ENCODE assay signal across 11 cellular contexts in genomic region chr1:154218545-154218944, GRCh38. TPM values are rescaled to one million over a fixed set of nuclear protein-coding genes. Genes with fewer than 3 reads are reported as not detected.
DNase-seq lines count a peak whose midpoint lies in the region; ATAC-seq, FAIRE-seq and TF ChIP-seq lines count a peak whose summit lies in the region.
"Had no signal": no experiment of that assay in that cellular context is flagged by ENCODE, and none has a peak within 500 bp of the region (broad histone marks: within the 10 kb centered on the region; RNA-seq: fewer than 3 reads in every experiment).

No MANE protein-coding gene starts in this region.

- H4K20me1 ChIP-seq in IMR-90 (ENCODE audit: insufficient read depth, low read length) = peaks cover 22% of the 10 kb centered on the region

- H3K18ac ChIP-seq in IMR-90 (ENCODE audit: low read depth, low read length) = no peak overlapping the region

- H3K9me3 ChIP-seq in IMR-90 (ENCODE audit: control insufficient read depth, insufficient read depth, low read length) (no peaks in the 10 kb centered on the region), breast epithelium (no peaks in the 10 kb centered on the region), muscle layer of duodenum (ENCODE audit: control insufficient read depth in 1 of 2, low read length in 2 of 2) (no peaks in the 10 kb centered on the region)

- H3K27me3 Mint-ChIP-seq in CD14-positive monocyte (ENCODE audit: low read depth in 3 of 3) = peaks cover 0 to 5% (median 3%) of the 10 kb centered on the region in 3 donors

- no peak overlapping the region for H3K14ac ChIP-seq in IMR-90 (replicated peaks; ENCODE audit: low read depth, low read length)

- H3K4me3 ChIP-seq in IMR-90 (ENCODE audit: insufficient read depth, low read depth, low read length) = no peak overlapping the region
- H3K4me3 ChIP-seq in breast epithelium = peak overlapping the region in 2 of 3 donors; percentile 91 to 95
- peak overlapping the region; percentile 74 to 93 for H3K4me3 ChIP-seq in muscle layer of duodenum (ENCODE audit: low read depth in 1 of 2, low read length in 2 of 2)

- no peak overlapping the region for H2AK9ac ChIP-seq in IMR-90 (replicated peaks; ENCODE audit: low read depth, low read length, poor library complexity)

- no peak overlapping the region for H4K5ac ChIP-seq in IMR-90 (ENCODE audit: low read depth, low read length)

- no peaks in the 10 kb centered on the region for H3K27me3 ChIP-seq in IMR-90 (ENCODE audit: control insufficient read depth, insufficient read depth, low read length)
- H3K27me3 ChIP-seq in breast epithelium = no peaks in the 10 kb centered on the region
- no peaks in the 10 kb centered on the region for H3K27me3 ChIP-seq in muscle layer of duodenum (ENCODE audit: low read depth, low read length)

- H3K4me1 ChIP-seq in IMR-90 (ENCODE audit: control insufficient read depth, insufficient read depth, low read length) = peaks cover 6% of the 10 kb centered on the region; the same call in 1 of the 2 replicates
- peaks cover 7 to 20% of the 10 kb centered on the region in 2 donors for H3K4me1 ChIP-seq in breast epithelium
- peaks cover 24 to 42% of the 10 kb centered on the region in 2 donors for H3K4me1 ChIP-seq in muscle layer of duodenum (ENCODE audit: control insufficient read depth in 1 of 2, insufficient read depth in 2 of 2, low read length in 2 of 2)

- peaks cover 17% of the 10 kb centered on the region for H3K36me3 ChIP-seq in IMR-90 (ENCODE audit: control insufficient read depth, insufficient read depth, low read length)
- H3K36me3 ChIP-seq in breast epithelium = no peaks in the 10 kb centered on the region
- H3K36me3 ChIP-seq in muscle layer of duodenum (ENCODE audit: control insufficient read depth in 1 of 2, insufficient read depth in 2 of 2, low read length in 2 of 2) = peaks cover 20 to 26% of the 10 kb centered on the region in 2 donors

- H2BK5ac ChIP-seq in IMR-90 (ENCODE audit: low read depth, low read length, poor library complexity, severe bottlenecking) = no peak overlapping the region

- 0 out of 2 replicates have a peak overlapping the region, but pooled peaks have one; percentile 36 for H2AK5ac ChIP-seq in IMR-90 (ENCODE audit: low read depth, low read length)

- H3K79me1 ChIP-seq in IMR-90 (ENCODE audit: low read depth in 1 of 2, low read length in 2 of 2) = peaks cover 19 to 56% of the 10 kb centered on the region in 2 experiments

- ATAC-seq in IMR-90 (ENCODE audit: low read depth) = no peak

- POLR2A ChIA-PET in IMR-90 (lab: Charles Lee; ENCODE audit: unreplicated experiment) = interaction anchor here (0.5 kb wide), 1 partner anchor 392 kb away, joined by 10 read pairs; no protein-coding TSS in a partner anchor

- peaks cover 32 to 49% of the 10 kb centered on the region in 2 donors for H3K36me3 Mint-ChIP-seq in CD14-positive monocyte

- H3K4me1 Mint-ChIP-seq in CD14-positive monocyte = peaks cover 39% of the 10 kb centered on the region

- H3K9me3 Mint-ChIP-seq in CD14-positive monocyte = no peaks in the 10 kb centered on the region

- H4K8ac ChIP-seq in IMR-90 (ENCODE audit: low read depth in 2 of 2, low read length in 2 of 2) = no peak overlapping the region

- TF ChIP-seq CTCF in CD14-positive monocyte (IDR thresholded peaks at IDR 0.05) (no peak), IMR-90 (conservative IDR thresholded peaks at IDR 0.05; ENCODE audit: low read depth, low read length) (no peak), breast epithelium (IDR thresholded peaks at IDR 0.05) (no peak)

- H3K27ac Mint-ChIP-seq in CD14-positive monocyte = peak overlapping the region in 4 of 7 donors; percentile 50 to 100 (median 90)

- H3K9ac ChIP-seq in IMR-90 (ENCODE audit: low read depth, low read length) = no peak overlapping the region

- peak overlapping the region; percentile 48 for H3K23ac ChIP-seq in IMR-90 (ENCODE audit: low read depth, low read length)

- in situ Hi-C loops in IMR-90 (cut with MboI; ENCODE audit: low sequenced_read_pairs) = no loop called here

- H2BK20ac ChIP-seq in IMR-90 (ENCODE audit: low read depth, low read length) = no peak overlapping the region

- H2AFZ ChIP-seq in IMR-90 (replicated peaks; ENCODE audit: low read length, poor library complexity) = no peak overlapping the region

- no peak overlapping the region for H3K27ac ChIP-seq in IMR-90 (ENCODE audit: insufficient read depth, low read length)
- H3K27ac ChIP-seq in breast epithelium = peak overlapping the region in 1 of 2 donors; percentile 100
- H3K27ac ChIP-seq in muscle layer of duodenum (ENCODE audit: low read length) = peak overlapping the region; percentile 100

- H4K91ac ChIP-seq in IMR-90 (ENCODE audit: insufficient read depth, low read depth, low read length) = no peak overlapping the region

- no TSS peak for BruUV-seq in IMR-90 (replicated peaks; lab: Mats Ljungman, UMichigan)

- DNase-seq in CD14-positive monocyte (ENCODE audit: low spot score) = no peak
- no peak for DNase-seq in IMR-90
- DNase-seq in breast epithelium (ENCODE audit: low spot score in 2 of 2) = no peak
- no peak for DNase-seq in NCI-H1436 (lab: John Stamatoyannopoulos, UW)
- no peak for DNase-seq in GM12891 (ENCODE audit: insufficient read length, low spot score)
- no peak for DNase-seq in SKM-1 treated with dmso at 0.1 percent for 144 hours (lab: John Stamatoyannopoulos, UW; ENCODE audit: unreplicated experiment)
- DNase-seq in hippocampal formation (lab: John Stamatoyannopoulos, UW) = no peak
- DNase-seq: NCI-H1092 treated with DMSO at 0.1 percent for 48 hours had no signal

- no peak overlapping the region for H2BK15ac ChIP-seq in IMR-90 (ENCODE audit: low read depth, low read length)

- no peaks in the 10 kb centered on the region for H3K9me1 ChIP-seq in IMR-90 (ENCODE audit: insufficient read depth, low read length)

- no peak overlapping the region for H3K56ac ChIP-seq in IMR-90 (ENCODE audit: extremely low read depth, insufficient read depth, low read length)

- no peak overlapping the region for H3K4me3 Mint-ChIP-seq in CD14-positive monocyte

- no peak overlapping the region for H2BK120ac ChIP-seq in IMR-90 (ENCODE audit: low read depth, low read length)

- no peak for TF ChIP-seq RAD21 in IMR-90 (IDR thresholded peaks at IDR 0.05; ENCODE audit: low read length)

- H3K4ac ChIP-seq in IMR-90 (ENCODE audit: low read depth, low read length) = no peak overlapping the region

- CTCF ChIA-PET in IMR-90 (lab: Yijun Ruan, JAX) = interaction anchor here (1.2 kb wide), 1 partner anchor 25 kb away, joined by 3 read pairs; no protein-coding TSS in a partner anchor

- no CpG with 5 or more reads among the region's 3 CpGs for WGBS in IMR-90 (ENCODE audit: extremely low coverage in 2 of 2, insufficient read length in 1 of 2), 2 experiments

- intact Hi-C loops in CD14-positive monocyte (cut with micrococcal nuclease) = loop anchor here in 1 of 2 donors (5.0 kb wide), 1 partner anchor 36 kb away; no protein-coding TSS in a partner anchor
- intact Hi-C loops in IMR-90 (cut with micrococcal nuclease) = no loop called here
- intact Hi-C loops in breast epithelium (cut with DNase I; ENCODE audit: low total_unique reads) = no loop called here

- TF ChIP-seq POLR2A in IMR-90 (IDR thresholded peaks at IDR 0.05; ENCODE audit: low read depth, low read length) (no peak), breast epithelium (IDR thresholded peaks at IDR 0.05) (no peak), GM12891 (IDR thresholded peaks at IDR 0.05; ENCODE audit: low read depth, low read length) (no peak)

- H3K4me2 ChIP-seq in IMR-90 (ENCODE audit: low read depth, low read length) = peak overlapping the region; percentile 44; the same call in 1 of the 2 replicates

- dilution Hi-C loops in IMR-90 (cut with HindIII; ENCODE audit: low sequenced_read_pairs, unreplicated experiment) = no loop called here

- FAIRE-seq in GM12891 (lab: Jason Lieb, UNC) = no peak

TF ChIP-seq in IMR-90, 13 proteins besides CTCF, POLR2A, EP300 and RAD21 (continues in another document):
- TF ChIP-seq RFX5 (IDR thresholded peaks at IDR 0.05; ENCODE audit: low read depth, low read length) (no peak), CEBPB (IDR thresholded peaks at IDR 0.05; ENCODE audit: low read depth, low read length) (no peak), BHLHE40 (IDR thresholded peaks at IDR 0.05; ENCODE audit: low read depth, low read length) (no peak), MAFK (IDR thresholded peaks at IDR 0.05; ENCODE audit: low read depth, low read length) (no peak)

TF ChIP-seq in GM12891, 5 proteins besides CTCF, POLR2A, EP300 and RAD21:
- TF ChIP-seq PAX5 (IDR thresholded peaks at IDR 0.05; ENCODE audit: insufficient read depth, low read length, severe bottlenecking) = no peak
- no peak for TF ChIP-seq POLR2AphosphoS5 (IDR thresholded peaks at IDR 0.05; ENCODE audit: low read depth, low read length)

RNA-seq across cellular contexts. Expression of gene UBAP2L, which starts 2.2 kb away (rescaled TPM):
- 10 to 100 TPM; 40.1 to 46.8 TPM for polyA plus RNA-seq in CD14-positive monocyte
- total RNA-seq in IMR-90 (2012; rRNA removed) = 57.5 and 77.2 TPM in 2 replicates
- 149 and 156 TPM in 2 replicates for polyA plus RNA-seq in IMR-90 (2012; rRNA removed)
- 58.9 and 125 TPM in 2 replicates for polyA plus RNA-seq in IMR-90 (2012; cell fraction: cytosol; rRNA removed)
- polyA plus RNA-seq in IMR-90 (2012; cell fraction: nucleus; rRNA removed; ENCODE audit: low replicate concordance) = 363 and 547 TPM in 2 replicates
- total RNA-seq in breast epithelium = 10 to 100 TPM; 64.8 to 79.3 (median 70.1) TPM
- polyA plus RNA-seq in GM12891 (2012; ENCODE audit: low read depth, missing spikeins) = 86.1 TPM

RNA-seq across cellular contexts. Expression of gene CFAP141, which starts 12.4 kb away (rescaled TPM):
- polyA plus RNA-seq in CD14-positive monocyte (not detected), IMR-90 (2012; rRNA removed) (not detected in 2 replicates)
- total RNA-seq in IMR-90 (2012; rRNA removed) (not detected in 2 replicates), breast epithelium (not detected)
- not detected in 2 replicates for polyA plus RNA-seq in IMR-90 (2012; cell fraction: cytosol; rRNA removed)
- polyA plus RNA-seq in IMR-90 (2012; cell fraction: nucleus; rRNA removed; ENCODE audit: low replicate concordance) = not detected in 2 replicates
- polyA plus RNA-seq in GM12891 (2012; ENCODE audit: low read depth, missing spikeins) = not detected
- total RNA-seq: G401, lung microvascular endothelial cell had no signal

RNA-seq across cellular contexts. Expression of gene TPM3, which starts 26.6 kb away (rescaled TPM):
- 1,000 to 10,000 TPM; 1,153 to 1,159 TPM for polyA plus RNA-seq in CD14-positive monocyte
- 530 and 974 TPM in 2 replicates for total RNA-seq in IMR-90 (2012; rRNA removed)
- 409 and 438 TPM in 2 replicates for polyA plus RNA-seq in IMR-90 (2012; rRNA removed)
- polyA plus RNA-seq in IMR-90 (2012; cell fraction: cytosol; rRNA removed) = 159 and 397 TPM in 2 replicates
- polyA plus RNA-seq in IMR-90 (2012; cell fraction: nucleus; rRNA removed; ENCODE audit: low replicate concordance) = 82.6 and 262 TPM in 2 replicates
- 100 to 1,000 TPM; 236 to 302 (median 245) TPM for total RNA-seq in breast epithelium
- polyA plus RNA-seq in GM12891 (2012; ENCODE audit: low read depth, missing spikeins) = 409 TPM

RNA-seq across cellular contexts. Expression of gene HAX1, which starts 53.9 kb away (rescaled TPM):
- polyA plus RNA-seq in CD14-positive monocyte (10 to 100 TPM; 91.7 to 94.9 TPM), IMR-90 (2012; rRNA removed) (117 TPM in 2 replicates)
- total RNA-seq in IMR-90 (2012; rRNA removed) (140 and 146 TPM in 2 replicates), breast epithelium (100 to 1,000 TPM; 108 to 125 (median 120) TPM)
- 57.8 and 129 TPM in 2 replicates for polyA plus RNA-seq in IMR-90 (2012; cell fraction: cytosol; rRNA removed)
- 51.3 and 98.5 TPM in 2 replicates for polyA plus RNA-seq in IMR-90 (2012; cell fraction: nucleus; rRNA removed; ENCODE audit: low replicate concordance)
- 109 TPM for polyA plus RNA-seq in GM12891 (2012; ENCODE audit: low read depth, missing spikeins)
